ENCODE assay signal across 27 cellular contexts in genomic region chr1:112678605-112679004, GRCh38. TPM values are rescaled to one million over a fixed set of nuclear protein-coding genes. Genes with fewer than 3 reads are reported as not detected.
DNase-seq lines count a peak whose midpoint lies in the region; ATAC-seq, FAIRE-seq and TF ChIP-seq lines count a peak whose summit lies in the region.
"Had no signal": no experiment of that assay in that cellular context is flagged by ENCODE, and none has a peak within 500 bp of the region (broad histone marks: within the 10 kb centered on the region; RNA-seq: fewer than 3 reads in every experiment).

No MANE protein-coding gene starts in this region.

- peaks cover 31% of the 10 kb centered on the region for H3K36me3 Mint-ChIP-seq in T-helper 1 cell treated with Interleukin-12 subunit alpha and Interleukin-12 subunit beta and Interleukin-4 antibody, amounts not matched to agents 30 μg/mL and 1 μg/mL, for 36 hours (ENCODE audit: low read depth)
- H3K36me3 Mint-ChIP-seq in stimulated activated naive CD8-positive, alpha-beta T cell treated with anti-CD3 and anti-CD28 coated beads, Interleukin-15, Interleukin-2, amounts not matched to agents 100 ng/mL and 50 ng/mL, for 24 hours (ENCODE audit: low read depth): peaks cover 20% of the 10 kb centered on the region
- H3K36me3 Mint-ChIP-seq in astrocyte (ENCODE audit: low read depth, unreplicated experiment): peaks cover 10% of the 10 kb centered on the region

- H3K9me3 Mint-ChIP-seq in T-helper 1 cell treated with Interleukin-12 subunit alpha and Interleukin-12 subunit beta and Interleukin-4 antibody, amounts not matched to agents 30 μg/mL and 1 μg/mL, for 36 hours: no peaks in the 10 kb centered on the region
- H3K9me3 Mint-ChIP-seq in stimulated activated naive CD8-positive, alpha-beta T cell treated with anti-CD3 and anti-CD28 coated beads, Interleukin-15, Interleukin-2, amounts not matched to agents 100 ng/mL and 50 ng/mL, for 24 hours: peaks cover 3% of the 10 kb centered on the region
- no peaks in the 10 kb centered on the region for H3K9me3 Mint-ChIP-seq in stimulated activated naive CD8-positive, alpha-beta T cell treated with anti-CD3 and anti-CD28 coated beads, Interleukin-15, amount 100 ng/mL, for 72 hours
- no peaks in the 10 kb centered on the region for H3K9me3 Mint-ChIP-seq in astrocyte (ENCODE audit: unreplicated experiment)

- no peaks in the 10 kb centered on the region for H3K36me3 ChIP-seq in astrocyte (ENCODE audit: insufficient read depth, low read length)

- peaks cover 43% of the 10 kb centered on the region for H3K4me1 Mint-ChIP-seq in T-helper 1 cell treated with Interleukin-12 subunit alpha and Interleukin-12 subunit beta and Interleukin-4 antibody, amounts not matched to agents 30 μg/mL and 1 μg/mL, for 36 hours (ENCODE audit: low read depth)
- H3K4me1 Mint-ChIP-seq in stimulated activated naive CD8-positive, alpha-beta T cell treated with anti-CD3 and anti-CD28 coated beads, Interleukin-15, Interleukin-2, amounts not matched to agents 100 ng/mL and 50 ng/mL, for 24 hours (ENCODE audit: low read depth): peaks cover 40% of the 10 kb centered on the region
- peaks cover 45% of the 10 kb centered on the region for H3K4me1 Mint-ChIP-seq in stimulated activated naive CD8-positive, alpha-beta T cell treated with anti-CD3 and anti-CD28 coated beads, Interleukin-15, amount 100 ng/mL, for 72 hours
- peaks cover 22% of the 10 kb centered on the region for H3K4me1 Mint-ChIP-seq in astrocyte (ENCODE audit: low read depth, unreplicated experiment)

- H3K79me2 ChIP-seq in astrocyte (ENCODE audit: insufficient read depth, low read length): peaks cover 58% of the 10 kb centered on the region

- TF ChIP-seq CTCF in astrocyte (IDR thresholded peaks at IDR 0.05; ENCODE audit: insufficient read depth, low read depth, low read length): no peak

- ATAC-seq in stimulated activated naive CD8-positive, alpha-beta T cell treated with anti-CD3 and anti-CD28 coated beads, Interleukin-15, amount 100 ng/mL, for 72 hours: no peak
- no peak for ATAC-seq in HG03045 (IDR thresholded peaks at IDR 0.05; ENCODE audit: unreplicated experiment)
- ATAC-seq: PC-3 had no signal

- H4K20me1 ChIP-seq in astrocyte (ENCODE audit: insufficient read depth, low read length): peaks cover 36% of the 10 kb centered on the region

- no peak overlapping the region for H3K27ac ChIP-seq in astrocyte (ENCODE audit: low read depth, low read length)
- H3K27ac ChIP-seq: 22Rv1, C4-2B, SJCRH30 had no signal

- H3K9me3 ChIP-seq in astrocyte (ENCODE audit: insufficient read depth, low read depth, low read length): no peaks in the 10 kb centered on the region
- H3K9me3 ChIP-seq: SJCRH30 had no signal

- H3K27ac Mint-ChIP-seq in T-helper 1 cell treated with Interleukin-12 subunit alpha and Interleukin-12 subunit beta and Interleukin-4 antibody, amounts not matched to agents 30 μg/mL and 1 μg/mL, for 36 hours: peak overlapping the region; percentile 57
- H3K27ac Mint-ChIP-seq in stimulated activated naive CD8-positive, alpha-beta T cell treated with anti-CD3 and anti-CD28 coated beads, Interleukin-15, Interleukin-2, amounts not matched to agents 100 ng/mL and 50 ng/mL, for 24 hours: peak overlapping the region; percentile 80
- H3K27ac Mint-ChIP-seq in stimulated activated naive CD8-positive, alpha-beta T cell treated with anti-CD3 and anti-CD28 coated beads, Interleukin-15, amount 100 ng/mL, for 72 hours: no peak overlapping the region
- H3K27ac Mint-ChIP-seq in astrocyte (ENCODE audit: unreplicated experiment): peak overlapping the region; percentile 20
- H3K27ac Mint-ChIP-seq: B cell had no signal

- no peak overlapping the region for H3K4me3 Mint-ChIP-seq in T-helper 1 cell treated with Interleukin-12 subunit alpha and Interleukin-12 subunit beta and Interleukin-4 antibody, amounts not matched to agents 30 μg/mL and 1 μg/mL, for 36 hours
- no peak overlapping the region for H3K4me3 Mint-ChIP-seq in stimulated activated naive CD8-positive, alpha-beta T cell treated with anti-CD3 and anti-CD28 coated beads, Interleukin-15, Interleukin-2, amounts not matched to agents 100 ng/mL and 50 ng/mL, for 24 hours
- no peak overlapping the region for H3K4me3 Mint-ChIP-seq in stimulated activated naive CD8-positive, alpha-beta T cell treated with anti-CD3 and anti-CD28 coated beads, Interleukin-15, amount 100 ng/mL, for 72 hours
- H3K4me3 Mint-ChIP-seq in astrocyte (ENCODE audit: unreplicated experiment): peak overlapping the region; percentile 73
- H3K4me3 Mint-ChIP-seq: B cell had no signal

- no peak overlapping the region for H3K4me3 ChIP-seq in astrocyte (ENCODE audit: insufficient read depth, low read depth, low read length)
- H3K4me3 ChIP-seq: SJCRH30 had no signal

- FAIRE-seq in astrocyte (lab: Jason Lieb, UNC): no peak
- FAIRE-seq: GM19239, H1 had no signal

- H3K4me2 ChIP-seq in astrocyte (ENCODE audit: low read length): no peak overlapping the region

- H2AFZ ChIP-seq in astrocyte (ENCODE audit: low read depth, low read length): no peak overlapping the region

- no peak for DNase-seq in T-helper 1 cell
- DNase-seq in stimulated activated naive CD8-positive, alpha-beta T cell treated with anti-CD3 and anti-CD28 coated beads, Interleukin-15, amount 100 ng/mL, for 72 hours: no peak
- no peak for DNase-seq in astrocyte (ENCODE audit: low read depth)
- no peak for DNase-seq in hippocampal formation (lab: John Stamatoyannopoulos, UW)
- no peak for DNase-seq in DMS114 treated with DMSO at 0.1 percent for 48 hours (lab: John Stamatoyannopoulos, UW; ENCODE audit: unreplicated experiment)
- DNase-seq: Calu3, DMS153, DND-41, HCEC 1CT, Karpas-422, NCI-H1105, NCI-H1436 treated with DMSO at 0.1 percent for 48 hours, NCI-H1930, NCI-H2107, NCI-H446, NCI-H524 treated with DMSO at 0.1 percent for 48 hours, NCI-H774, PC-3, SJCRH30 had no signal

- no peaks in the 10 kb centered on the region for H3K27me3 Mint-ChIP-seq in T-helper 1 cell treated with Interleukin-12 subunit alpha and Interleukin-12 subunit beta and Interleukin-4 antibody, amounts not matched to agents 30 μg/mL and 1 μg/mL, for 36 hours (ENCODE audit: low read depth)
- H3K27me3 Mint-ChIP-seq in stimulated activated naive CD8-positive, alpha-beta T cell treated with anti-CD3 and anti-CD28 coated beads, Interleukin-15, Interleukin-2, amounts not matched to agents 100 ng/mL and 50 ng/mL, for 24 hours: no peaks in the 10 kb centered on the region
- no peaks in the 10 kb centered on the region for H3K27me3 Mint-ChIP-seq in stimulated activated naive CD8-positive, alpha-beta T cell treated with anti-CD3 and anti-CD28 coated beads, Interleukin-15, amount 100 ng/mL, for 72 hours
- no peaks in the 10 kb centered on the region for H3K27me3 Mint-ChIP-seq in astrocyte (ENCODE audit: low read depth, unreplicated experiment)
- H3K27me3 Mint-ChIP-seq: B cell had no signal

- H3K4me1 ChIP-seq in astrocyte (ENCODE audit: insufficient read depth, low read length): peaks cover 15% of the 10 kb centered on the region
- H3K4me1 ChIP-seq: SJCRH30 had no signal

- no peak overlapping the region for H3K9ac ChIP-seq in astrocyte (ENCODE audit: low read length)

- no peaks in the 10 kb centered on the region for H3K27me3 ChIP-seq in astrocyte (ENCODE audit: insufficient read depth, low read length)
- H3K27me3 ChIP-seq: SJCRH30 had no signal

RNA-seq across cellular contexts. Expression of gene MOV10, which starts 4.1 kb away (rescaled TPM):
- total RNA-seq in astrocyte: 121 and 147 TPM in 2 replicates

RNA-seq across cellular contexts. Expression of gene RHOC, which starts 28.3 kb away (rescaled TPM):
- total RNA-seq in astrocyte: 585 and 657 TPM in 2 replicates

RNA-seq across cellular contexts. Expression of gene PPM1J, which starts 36.5 kb away (rescaled TPM):
- 5.2 TPM in 2 replicates for total RNA-seq in astrocyte

RNA-seq across cellular contexts. Expression of gene CAPZA1, which starts 59.0 kb away (rescaled TPM):
- 170 and 171 TPM in 2 replicates for total RNA-seq in astrocyte

RNA-seq across cellular contexts. Expression of gene ST7L, which starts 59.7 kb away (rescaled TPM):
- 14.8 and 14.9 TPM in 2 replicates for total RNA-seq in astrocyte

Comparison
In these comparisons a context has a peak if more than half of its experiments do, and no peak if none do; other contexts are left out.
1. H3K27ac Mint-ChIP-seq: peak in T-helper 1 cell treated with Interleukin-12 subunit alpha and Interleukin-12 subunit beta and Interleukin-4 antibody, amounts not matched to agents 30 μg/mL and 1 μg/mL, for 36 hours (single experiment), stimulated activated naive CD8-positive, alpha-beta T cell treated with anti-CD3 and anti-CD28 coated beads, Interleukin-15, Interleukin-2, amounts not matched to agents 100 ng/mL and 50 ng/mL, for 24 hours (single experiment) and astrocyte (single experiment); none in stimulated activated naive CD8-positive, alpha-beta T cell treated with anti-CD3 and anti-CD28 coated beads, Interleukin-15, amount 100 ng/mL, for 72 hours (0 of 2).